ENCODE assay signal across 14 cellular contexts in genomic region chr12:54587315-54587821, GRCh38. TPM values are rescaled to one million over a fixed set of nuclear protein-coding genes. Genes with fewer than 3 reads are reported as not detected.
DNase-seq lines count a peak whose midpoint lies in the region; ATAC-seq and TF ChIP-seq lines count a peak whose summit lies in the region.
"Had no signal": no experiment of that assay in that cellular context is flagged by ENCODE, and none has a peak within 500 bp of the region (broad histone marks: within the 10 kb centered on the region; RNA-seq: fewer than 3 reads in every experiment).

No MANE protein-coding gene starts in this region.

- H3K4me1 ChIP-seq in SK-N-SH (ENCODE audit: control insufficient read depth in 1 of 2, insufficient read depth in 2 of 2, low read depth in 1 of 2, low read length in 1 of 2) (no peaks in the 10 kb centered on the region), gastroesophageal sphincter (peaks cover 0 to 61% (median 13%) of the 10 kb centered on the region in 3 donors), muscle layer of duodenum (ENCODE audit: control insufficient read depth in 1 of 2, insufficient read depth in 2 of 2, low read length in 2 of 2) (peaks cover 0 to 51% of the 10 kb centered on the region in 2 donors), thyroid gland (peaks cover 12 to 14% of the 10 kb centered on the region in 2 donors)

- TF ChIP-seq EP300 in SK-N-SH (IDR thresholded peaks at IDR 0.05; ENCODE audit: borderline replicate concordance in 1 of 2, low read depth in 1 of 2, low read length in 1 of 2) (no peak), gastroesophageal sphincter (IDR thresholded peaks at IDR 0.05) (no peak)

- POLR2A ChIA-PET in SK-N-SH (lab: Yijun Ruan, JAX), result no interaction called here

- no peak overlapping the region for H3K9ac ChIP-seq in SK-N-SH

- ATAC-seq in SK-N-SH treated with all-trans-retinoic acid at 6 μM for 48 hours, result peak; percentile 15; the same call in 1 of the 3 replicates
- peak; percentile 68 for ATAC-seq in gastroesophageal sphincter
- no peak for ATAC-seq in GM21825 (IDR thresholded peaks at IDR 0.05; ENCODE audit: unreplicated experiment)

- no peaks in the 10 kb centered on the region for H3K36me3 ChIP-seq in SK-N-SH (replicated peaks in 1 of 2; ENCODE audit: control insufficient read depth in 1 of 2, insufficient read depth in 2 of 2, low read length in 1 of 2)
- peaks cover 0 to 11% of the 10 kb centered on the region in 2 donors for H3K36me3 ChIP-seq in gastroesophageal sphincter
- no peaks in the 10 kb centered on the region for H3K36me3 ChIP-seq in muscle layer of duodenum (ENCODE audit: control insufficient read depth in 1 of 2, insufficient read depth in 2 of 2, low read length in 2 of 2)
- H3K36me3 ChIP-seq in thyroid gland, result no peaks in the 10 kb centered on the region

- H3K9me2 ChIP-seq in SK-N-SH, result no peaks in the 10 kb centered on the region

- no peak for TF ChIP-seq CTCF in SK-N-SH (IDR thresholded peaks at IDR 0.05)
- TF ChIP-seq CTCF in gastroesophageal sphincter (IDR thresholded peaks at IDR 0.05), result no peak
- TF ChIP-seq CTCF in thyroid gland (IDR thresholded peaks at IDR 0.05), result no peak

- no peak overlapping the region for H2AFZ ChIP-seq in SK-N-SH (ENCODE audit: low read depth)

- no peaks in the 10 kb centered on the region for H4K20me1 ChIP-seq in SK-N-SH (ENCODE audit: insufficient read depth)

- H3K27ac ChIP-seq in SK-N-SH (ENCODE audit: low read depth in 2 of 2, low read length in 1 of 2), result no peak overlapping the region
- H3K27ac ChIP-seq in gastroesophageal sphincter, result peak overlapping the region in 3 of 4 donors; percentile 54 to 74 (median 59)
- H3K27ac ChIP-seq in muscle layer of duodenum (ENCODE audit: low read length), result no peak overlapping the region
- H3K27ac ChIP-seq in thyroid gland, result no peak overlapping the region

- no peaks in the 10 kb centered on the region for H3K79me2 ChIP-seq in SK-N-SH (ENCODE audit: insufficient read depth)

- H3F3A ChIP-seq in SK-N-SH (replicated peaks; ENCODE audit: insufficient read depth), result no peaks in the 10 kb centered on the region

- H3K4me3 ChIP-seq in SK-N-SH (ENCODE audit: low read depth in 2 of 2, low read length in 1 of 2) (no peak overlapping the region), gastroesophageal sphincter (peak overlapping the region; percentile 62 to 74), muscle layer of duodenum (ENCODE audit: low read depth in 1 of 2, low read length in 2 of 2) (peak overlapping the region; percentile 48 to 69), thyroid gland (replicated peaks in 1 of 3) (peak overlapping the region in 1 of 3 donors; percentile 55)

- DNase-seq in SK-N-SH (no peak), thyroid gland (peak; percentile 60 to 63), NCI-H510A (lab: John Stamatoyannopoulos, UW) (no peak)
- no peak for DNase-seq in activated CD4-positive, alpha-beta T cell treated with anti-CD3 and anti-CD28 coated beads, Interleukin-2, amount 50 U/mL, for 4 hours
- DNase-seq: ACHN, GDM1, NCI-H524 treated with DMSO at 0.1 percent for 48 hours, SW 1271 had no signal

- no peak for TF ChIP-seq POLR2A in gastroesophageal sphincter (IDR thresholded peaks at IDR 0.05)
- no peak for TF ChIP-seq POLR2A in thyroid gland (IDR thresholded peaks at IDR 0.05)

- peaks cover 86% of the 10 kb centered on the region for H3K27me3 ChIP-seq in SK-N-SH (ENCODE audit: insufficient read depth)
- H3K27me3 ChIP-seq in gastroesophageal sphincter, result peaks cover 10% of the 10 kb centered on the region
- H3K27me3 ChIP-seq in muscle layer of duodenum (ENCODE audit: low read depth, low read length), result peaks cover 10% of the 10 kb centered on the region
- H3K27me3 ChIP-seq in thyroid gland, result no peaks in the 10 kb centered on the region

- CTCF ChIA-PET in SK-N-SH (lab: Yijun Ruan, JAX), result interaction anchor here (2.5 to 2.9 kb wide), 2 partner anchors 8 to 9 kb away, joined by 11 to 15 read pairs; no protein-coding TSS in a partner anchor

- intact Hi-C loops in thyroid gland (cut with DNase I), result no loop called here

- no peak for TF ChIP-seq RAD21 in SK-N-SH (IDR thresholded peaks at IDR 0.05; ENCODE audit: low read length)

- WGBS in SK-N-SH (ENCODE audit: low lambda C conversion rate), result 20% methylated on average over 5 of the region's 5 CpGs
- 8 to 34% methylated on average over 3 to 5 of the region's 5 CpGs for WGBS in gastroesophageal sphincter (ENCODE audit: low coverage in 1 of 2), 2 donors
- WGBS in thyroid gland, 2 donors, result 38 to 48% methylated on average over 5 of the region's 5 CpGs

- H3K9me3 ChIP-seq in SK-N-SH, result no peaks in the 10 kb centered on the region
- no peaks in the 10 kb centered on the region for H3K9me3 ChIP-seq in gastroesophageal sphincter
- H3K9me3 ChIP-seq in muscle layer of duodenum (ENCODE audit: control insufficient read depth in 1 of 2, low read length in 2 of 2), result no peaks in the 10 kb centered on the region
- no peaks in the 10 kb centered on the region for H3K9me3 ChIP-seq in thyroid gland

- H3K4me2 ChIP-seq in SK-N-SH, result no peak overlapping the region

TF ChIP-seq in SK-N-SH treated with all-trans-retinoic acid at 6 μM for 48 hours, 23 proteins besides CTCF, POLR2A, EP300 and RAD21:
- TF ChIP-seq CSDC2 (CRISPR knock-in tag; IDR thresholded peaks at IDR 0.05) (no peak), PPARA (CRISPR knock-in tag; IDR thresholded peaks at IDR 0.05; ENCODE audit: borderline replicate concordance) (no peak), SNAI2 (CRISPR knock-in tag; IDR thresholded peaks at IDR 0.05) (no peak), ZFP30 (CRISPR knock-in tag; IDR thresholded peaks at IDR 0.05) (no peak), ISL1 (CRISPR knock-in tag; IDR thresholded peaks at IDR 0.05) (no peak), CSRNP3 (CRISPR knock-in tag; IDR thresholded peaks at IDR 0.05) (no peak), ZNF8 (CRISPR knock-in tag; IDR thresholded peaks at IDR 0.05) (no peak), ZNF70 (CRISPR knock-in tag; IDR thresholded peaks at IDR 0.05) (no peak), OSR1 (CRISPR knock-in tag; IDR thresholded peaks at IDR 0.05) (no peak)

TF ChIP-seq in SK-N-SH, 30 proteins besides CTCF, POLR2A, EP300 and RAD21 (continues in another document):
- TF ChIP-seq FOXJ3 (CRISPR knock-in tag; IDR thresholded peaks at IDR 0.05) (no peak), JUND (IDR thresholded peaks at IDR 0.05) (no peak), FOXM1 (IDR thresholded peaks at IDR 0.05; ENCODE audit: low read depth) (no peak), ELF1 (IDR thresholded peaks at IDR 0.05) (no peak), POLR2AphosphoS5 (IDR thresholded peaks at IDR 0.05; ENCODE audit: low read depth, low read length) (no peak), TEAD4 (IDR thresholded peaks at IDR 0.05; ENCODE audit: borderline replicate concordance, insufficient read depth) (no peak), GABPA (IDR thresholded peaks at IDR 0.05; ENCODE audit: low read depth) (no peak), USF1 (IDR thresholded peaks at IDR 0.05; ENCODE audit: borderline replicate concordance, low read depth) (no peak), RXRA (IDR thresholded peaks at IDR 0.05; ENCODE audit: borderline replicate concordance, low read depth) (no peak), MAX (IDR thresholded peaks at IDR 0.05; ENCODE audit: low read depth) (no peak), MEF2A (IDR thresholded peaks at IDR 0.05; ENCODE audit: borderline replicate concordance, low read depth) (no peak)

RNA-seq across cellular contexts. Expression of gene PPP1R1A, which starts 1.1 kb away (rescaled TPM):
- not detected in 2 replicates for polyA plus RNA-seq in SK-N-SH (2012; rRNA removed)
- not detected in 2 replicates for polyA plus RNA-seq in SK-N-SH (2012; cell fraction: cytosol; rRNA removed)
- polyA plus RNA-seq in SK-N-SH (2012; cell fraction: nucleus; rRNA removed), result not detected in 2 replicates
- total RNA-seq in gastroesophageal sphincter, result 10 to 100 TPM in 2 of 4 donors, 1 to 10 TPM in 2; 2.5 to 27.9 (median 18.0) TPM
- 1 to 10 TPM; 1.2 to 4.6 (median 2.0) TPM for total RNA-seq in thyroid gland
- total RNA-seq: LHCN-M2, pulmonary artery endothelial cell had no signal

RNA-seq across cellular contexts. Expression of gene PDE1B, which starts 38.0 kb away (rescaled TPM):
- polyA plus RNA-seq in SK-N-SH (2012; rRNA removed), result not detected in 2 replicates
- 0.01 TPM in 1 of 2 replicates, not detected in the other for polyA plus RNA-seq in SK-N-SH (2012; cell fraction: cytosol; rRNA removed)
- polyA plus RNA-seq in SK-N-SH (2012; cell fraction: nucleus; rRNA removed), result 0.04 and 0.05 TPM in 2 replicates
- total RNA-seq in gastroesophageal sphincter (10 to 100 TPM in 2 of 4 donors, 1 to 10 TPM in 2; 6.3 to 25.4 (median 11.7) TPM), thyroid gland (1 to 10 TPM; 4.1 to 7.5 (median 5.0) TPM)
- total RNA-seq: LHCN-M2, pulmonary artery endothelial cell had no signal

RNA-seq across cellular contexts. Expression of gene LACRT, which starts 47.3 kb away (rescaled TPM):
- not detected in 2 replicates for polyA plus RNA-seq in SK-N-SH (2012; rRNA removed)
- polyA plus RNA-seq in SK-N-SH (2012; cell fraction: cytosol; rRNA removed), result not detected in 2 replicates
- polyA plus RNA-seq in SK-N-SH (2012; cell fraction: nucleus; rRNA removed), result not detected in 2 replicates
- total RNA-seq in gastroesophageal sphincter (not detected), thyroid gland (not detected)
- total RNA-seq: LHCN-M2, pulmonary artery endothelial cell had no signal

Comparison
In these comparisons a context has a peak if more than half of its experiments do, and no peak if none do; other contexts are left out.
1. DNase-seq: peak in thyroid gland (2 of 2); none in SK-N-SH (single experiment), NCI-H510A (single experiment) and activated CD4-positive, alpha-beta T cell treated with anti-CD3 and anti-CD28 coated beads, Interleukin-2, amount 50 U/mL, for 4 hours (0 of 2).
2. H3K27ac ChIP-seq: peak in gastroesophageal sphincter (3 of 4); none in SK-N-SH (0 of 2), muscle layer of duodenum (single experiment) and thyroid gland (0 of 3).
3. H3K4me3 ChIP-seq: peak in gastroesophageal sphincter (2 of 2) and muscle layer of duodenum (2 of 2); none in SK-N-SH (0 of 2).